Comparison of ENCODE assay signal across 13 cellular contexts in genomic region chr12:111271674-111272418, GRCh38.
DNase-seq lines count a peak whose midpoint lies in the region; ATAC-seq, FAIRE-seq and TF ChIP-seq lines count a peak whose summit lies in the region.
"Had no signal": no experiment of that assay in that cellular context is flagged by ENCODE, and none has a peak within 500 bp of the region (broad histone marks: within the 10 kb centered on the region; RNA-seq: fewer than 3 reads in every experiment).

No MANE protein-coding gene starts in this region.

- TF ChIP-seq CTCF in GM12878 (IDR thresholded peaks at IDR 0.05 in 2 of 3, conservative IDR thresholded peaks at IDR 0.05 in 1 of 3; ENCODE audit: control insufficient read depth in 2 of 3, extremely low read depth in 1 of 3, insufficient read depth in 1 of 3, low read depth in 3 of 3, low read length in 3 of 3) (peak in 2 of 3 experiments; percentile 14 to 23; a peak in 2 of 6 replicates), osteocyte (IDR thresholded peaks at IDR 0.05) (peak; percentile 36), esophagus muscularis mucosa (IDR thresholded peaks at IDR 0.05) (no peak)

- H3K4me3 Mint-ChIP-seq in osteocyte (ENCODE audit: unreplicated experiment) = no peak overlapping the region
- H3K4me3 Mint-ChIP-seq: stimulated activated memory B cell treated with anti-CD40 and anti-IgM and Interleukin-4, amounts not matched to agents 10 μg/mL and 1 μg/mL and 100 μg/mL, for 72 hours had no signal

- FAIRE-seq in GM12878 (lab: Jason Lieb, UNC) = no peak

- H3K4me3 ChIP-seq in GM12878 (no peak overlapping the region), esophagus muscularis mucosa (no peak overlapping the region)
- H3K4me3 ChIP-seq: lower lobe of right lung had no signal

- no TSS peak for BruUV-seq in GM12878 (replicated peaks; lab: Mats Ljungman, UMichigan)

- H3K79me2 ChIP-seq in GM12878 (ENCODE audit: control insufficient read depth, insufficient read depth, low read length) = no peaks in the 10 kb centered on the region

- no peak overlapping the region for H2AFZ ChIP-seq in GM12878 (ENCODE audit: control insufficient read depth, low read depth, low read length)

- SMC1A ChIA-PET in GM12878 (lab: Charles Lee; ENCODE audit: uncharacterized antibody, unreplicated experiment) = interaction anchor here (0.9 to 1.6 kb wide), 3 partner anchors 232 to 376 kb away, joined by 3 to 4 read pairs (median 3); no protein-coding TSS in a partner anchor

- H3K27me3 ChIP-seq in GM12878 (replicated peaks in 1 of 2; ENCODE audit: control insufficient read depth in 2 of 2, insufficient read depth in 2 of 2, low read length in 1 of 2) = no peaks in the 10 kb centered on the region; a peak in 1 of 4 replicates
- H3K27me3 ChIP-seq in esophagus muscularis mucosa = peaks cover 0 to 82% (median 5%) of the 10 kb centered on the region in 4 donors

- 35% methylated on average over 6 of the region's 6 CpGs for WGBS in GM12878 (ENCODE audit: insufficient coverage, insufficient replicate concordance, low lambda C conversion rate, missing lambda C conversion rate)
- WGBS in esophagus muscularis mucosa = 54% methylated on average over 6 of the region's 6 CpGs

- intact Hi-C loops in GM12878 (cut with micrococcal nuclease; ENCODE audit: unreplicated experiment) (no loop called here), esophagus muscularis mucosa (cut with DNase I) (no loop called here)

- H3K27ac ChIP-seq in GM12878 (ENCODE audit: control insufficient read depth, insufficient read depth) (no peak overlapping the region), esophagus muscularis mucosa (replicated peaks in 1 of 4) (no peak overlapping the region)
- H3K27ac ChIP-seq: lower lobe of right lung had no signal

- DNase-seq in SIG-M5 treated with dmso at 0.1 percent for 504 hours (lab: John Stamatoyannopoulos, UW; ENCODE audit: unreplicated experiment) (peak; percentile 4), SIG-M5 (lab: John Stamatoyannopoulos, UW) (no peak), Kasumi-1 (lab: John Stamatoyannopoulos, UW) (peak; percentile 41 to 52), GM12878 (ENCODE audit: low read depth, low spot score) (no peak), osteocyte (ENCODE audit: extremely low spot score, unreplicated experiment) (no peak), esophagus muscularis mucosa (ENCODE audit: extremely low spot score) (no peak), GM19238 (ENCODE audit: insufficient read length, low spot score) (no peak)
- DNase-seq: activated CD4-positive, CD25-positive, alpha-beta regulatory T cell treated with anti-CD3 and anti-CD28 coated beads, Interleukin-2, amount 50 U/mL, for 72 hours; activated gamma-delta T cell; lower lobe of right lung; NCI-H187 treated with DMSO at 0.1 percent for 48 hours had no signal

- H3K4me2 ChIP-seq in GM12878 (ENCODE audit: control insufficient read depth, insufficient read depth) = no peak overlapping the region

- H3K4me1 Mint-ChIP-seq in osteocyte (ENCODE audit: unreplicated experiment) = no peaks in the 10 kb centered on the region
- H3K4me1 Mint-ChIP-seq: stimulated activated memory B cell treated with anti-CD40 and anti-IgM and Interleukin-4, amounts not matched to agents 10 μg/mL and 1 μg/mL and 100 μg/mL, for 72 hours had no signal

- H3K27ac Mint-ChIP-seq in osteocyte (ENCODE audit: unreplicated experiment) = no peak overlapping the region
- H3K27ac Mint-ChIP-seq: stimulated activated memory B cell treated with anti-CD40 and anti-IgM and Interleukin-4, amounts not matched to agents 10 μg/mL and 1 μg/mL and 100 μg/mL, for 72 hours had no signal

- H3K9me3 ChIP-seq in GM12878 (replicated peaks; ENCODE audit: control insufficient read depth, insufficient read depth, low read length) = no peaks in the 10 kb centered on the region
- no peaks in the 10 kb centered on the region for H3K9me3 ChIP-seq in esophagus muscularis mucosa
- H3K9me3 ChIP-seq: lower lobe of right lung had no signal

- POLR2A ChIA-PET in GM12878 (lab: Charles Lee) = no interaction called here

- in situ Hi-C loops in GM12878 (cut with MboI) = no loop called here

- H4K20me1 ChIP-seq in GM12878 (ENCODE audit: control insufficient read depth, insufficient read depth) = no peaks in the 10 kb centered on the region

- CTCF ChIA-PET in GM12878 (lab: Yijun Ruan, JAX) = interaction anchor here (0.9 to 2.3 kb wide), 8 partner anchors 10 to 376 kb away, joined by 3 to 6 read pairs (median 4); no protein-coding TSS in a partner anchor

- no peaks in the 10 kb centered on the region for H3K4me1 ChIP-seq in GM12878 (ENCODE audit: control insufficient read depth, insufficient read depth, low read length)
- peaks cover 0 to 6% (median 3%) of the 10 kb centered on the region in 4 donors for H3K4me1 ChIP-seq in esophagus muscularis mucosa
- H3K4me1 ChIP-seq: lower lobe of right lung had no signal

- H3K27me3 Mint-ChIP-seq in osteocyte (ENCODE audit: unreplicated experiment) = peaks cover 26% of the 10 kb centered on the region

- no peak for TF ChIP-seq POLR2A in GM12878 (IDR thresholded peaks at IDR 0.05; ENCODE audit: low read depth, low read length)
- TF ChIP-seq POLR2A in esophagus muscularis mucosa (IDR thresholded peaks at IDR 0.05; ENCODE audit: low read depth) = no peak

- RAD21 ChIA-PET in GM12878 (lab: Charles Lee; ENCODE audit: unreplicated experiment) = interaction anchor here (0.8 kb wide), 1 partner anchor 334 kb away, joined by 4 read pairs; no protein-coding TSS in a partner anchor

- no peaks in the 10 kb centered on the region for H3K9me3 Mint-ChIP-seq in osteocyte (ENCODE audit: unreplicated experiment)
- H3K9me3 Mint-ChIP-seq: stimulated activated memory B cell treated with anti-CD40 and anti-IgM and Interleukin-4, amounts not matched to agents 10 μg/mL and 1 μg/mL and 100 μg/mL, for 72 hours had no signal

- ATAC-seq in GM12878 (no peak), HG02884 (IDR thresholded peaks at IDR 0.05; ENCODE audit: unreplicated experiment) (no peak)
- ATAC-seq: lower lobe of right lung; stimulated activated memory B cell treated with anti-CD40 and anti-IgM and Interleukin-4, amounts not matched to agents 10 μg/mL and 1 μg/mL and 100 μg/mL, for 72 hours had no signal

- TF ChIP-seq RAD21 in GM12878 (IDR thresholded peaks at IDR 0.05; ENCODE audit: insufficient read depth, low read depth, low read length) = peak; percentile 26; the same call in 1 of the 2 replicates

- no peaks in the 10 kb centered on the region for H3K36me3 Mint-ChIP-seq in osteocyte (ENCODE audit: unreplicated experiment)
- H3K36me3 Mint-ChIP-seq: stimulated activated memory B cell treated with anti-CD40 and anti-IgM and Interleukin-4, amounts not matched to agents 10 μg/mL and 1 μg/mL and 100 μg/mL, for 72 hours had no signal

- H3K36me3 ChIP-seq in GM12878 (ENCODE audit: control insufficient read depth in 2 of 2, insufficient read depth in 2 of 2, low read length in 1 of 2) (no peaks in the 10 kb centered on the region), esophagus muscularis mucosa (no peaks in the 10 kb centered on the region)
- H3K36me3 ChIP-seq: lower lobe of right lung had no signal

- no peak for TF ChIP-seq EP300 in GM12878 (IDR thresholded peaks at IDR 0.05; ENCODE audit: borderline replicate concordance in 1 of 2, control insufficient read depth in 1 of 2, low read depth in 2 of 2, low read length in 2 of 2)
- no peak for TF ChIP-seq EP300 in esophagus muscularis mucosa (IDR thresholded peaks at IDR 0.05)

- H3K9ac ChIP-seq in GM12878 (ENCODE audit: control insufficient read depth, insufficient read depth, low read length) = no peak overlapping the region

TF ChIP-seq in GM12878, 131 proteins besides CTCF, POLR2A, EP300 and RAD21:
- TF ChIP-seq SMC3 (IDR thresholded peaks at IDR 0.05; ENCODE audit: borderline replicate concordance, low read length) (0 out of 2 replicates have a peak, but pooled peaks have one; percentile 26), SREBF1 (IDR thresholded peaks at IDR 0.05; ENCODE audit: low read length) (no peak)
TF ChIP-seq in GM12878: peak in this region for 1.

Comparison
In these comparisons a context has a peak if more than half of its experiments do, and no peak if none do; other contexts are left out.
1. DNase-seq: peak in SIG-M5 treated with dmso at 0.1 percent for 504 hours (single experiment) and Kasumi-1 (2 of 2); none in SIG-M5 (single experiment), GM12878 (single experiment), osteocyte (single experiment), esophagus muscularis mucosa (single experiment) and GM19238 (single experiment).
2. CTCF ChIP-seq: peak in GM12878 (2 of 3) and osteocyte (single experiment); none in esophagus muscularis mucosa (0 of 3).